17 cellular contexts compared by ENCODE assay signal in the genomic region with DNA sequence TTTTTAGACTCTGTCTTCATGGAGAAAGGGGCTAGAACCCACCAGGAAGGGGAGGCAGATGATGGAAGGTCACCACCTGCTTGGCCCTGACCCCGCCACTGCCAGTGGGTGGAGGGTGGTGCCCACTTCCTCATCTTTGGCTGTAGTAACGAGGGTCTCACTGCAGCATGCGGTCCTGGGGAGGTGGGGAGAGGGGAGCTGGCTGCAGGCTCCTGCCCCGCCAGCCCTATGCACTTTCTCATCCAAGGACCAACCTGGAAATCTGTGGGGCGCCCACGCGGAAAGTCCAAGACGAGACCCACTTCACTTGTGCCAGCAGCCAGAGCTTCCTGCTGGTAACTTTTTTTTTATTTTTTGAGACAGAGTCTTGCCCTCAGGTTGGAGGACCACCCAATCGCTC.
A peak's percentile ranks its signal among the peaks of the same experiment; 100 is the strongest.
DNase-seq lines count a peak whose midpoint lies in the region; ATAC-seq and TF ChIP-seq lines count a peak whose summit lies in the region.
"Had no signal": no experiment of that assay in that cellular context is flagged by ENCODE, and none has a peak within 500 bp of the region (broad histone marks: within the 10 kb centered on the region; RNA-seq: fewer than 3 reads in every experiment).

No MANE protein-coding gene starts in this region.

- H3K14ac ChIP-seq in trophoblast cell (ENCODE audit: low read length), result no peak overlapping the region

- H3K4me3 ChIP-seq in trophoblast cell (ENCODE audit: low read depth, low read length) (no peak overlapping the region), upper lobe of right lung (no peak overlapping the region)
- H3K4me3 ChIP-seq: GM23248 had no signal

- peak overlapping the region; percentile 7 for H3K18ac ChIP-seq in trophoblast cell (ENCODE audit: low read length)

- H3K4me3 Mint-ChIP-seq in CD14-positive monocyte (no peak overlapping the region), WTC11 (no peak overlapping the region)
- H3K4me3 Mint-ChIP-seq: CD4-positive, alpha-beta memory T cell had no signal

- no peak overlapping the region for H3K23ac ChIP-seq in trophoblast cell (ENCODE audit: low read length)

- TF ChIP-seq CTCF in CD14-positive monocyte (IDR thresholded peaks at IDR 0.05) (no peak), WTC11 (IDR thresholded peaks at IDR 0.05) (no peak), upper lobe of right lung (IDR thresholded peaks at IDR 0.05) (no peak)

- peaks cover 2% of the 10 kb centered on the region for H3K9me3 ChIP-seq in trophoblast cell (ENCODE audit: insufficient read depth, low read depth, low read length)
- H3K9me3 ChIP-seq in upper lobe of right lung, result no peaks in the 10 kb centered on the region
- H3K9me3 ChIP-seq: BE2C had no signal

- no peak overlapping the region for H2BK5ac ChIP-seq in trophoblast cell (ENCODE audit: low read depth, low read length, poor library complexity)

- H3K4me1 Mint-ChIP-seq in CD14-positive monocyte, result peaks cover 7% of the 10 kb centered on the region
- H3K4me1 Mint-ChIP-seq in WTC11, result peaks cover 43% of the 10 kb centered on the region

- H3K27ac ChIP-seq in trophoblast cell (ENCODE audit: low read depth, low read length) (no peak overlapping the region), upper lobe of right lung (no peak overlapping the region)
- H3K27ac ChIP-seq: C4-2B, GM23248, HL-60 had no signal

- H3K79me2 ChIP-seq in trophoblast cell (ENCODE audit: control insufficient read depth, insufficient read depth, low read length, poor library complexity), result peaks cover 5% of the 10 kb centered on the region

- H3K36me3 ChIP-seq in trophoblast cell (ENCODE audit: control insufficient read depth in 1 of 2, insufficient read depth in 2 of 2, low read length in 2 of 2), result peaks cover 25 to 32% of the 10 kb centered on the region in 2 experiments
- H3K36me3 ChIP-seq in upper lobe of right lung, result peaks cover 29% of the 10 kb centered on the region

- H2AFZ ChIP-seq in trophoblast cell (ENCODE audit: insufficient read depth, low read length, poor library complexity), result no peak overlapping the region
- H2AFZ ChIP-seq: GM23248 had no signal

- H3K9me3 Mint-ChIP-seq in CD14-positive monocyte (peaks cover 0 to 1% (median 0%) of the 10 kb centered on the region in 7 donors), WTC11 (no peaks in the 10 kb centered on the region)

- H3K4me1 ChIP-seq in trophoblast cell (ENCODE audit: control insufficient read depth in 1 of 2, insufficient read depth in 2 of 2, low read length in 2 of 2) (peaks cover 9 to 10% of the 10 kb centered on the region in 2 experiments), upper lobe of right lung (peaks cover 3% of the 10 kb centered on the region)

- CTCF ChIA-PET in WTC11 (lab: Charles Lee), result no interaction called here

- H3K27me3 Mint-ChIP-seq in CD14-positive monocyte (ENCODE audit: low read depth in 3 of 3) (no peaks in the 10 kb centered on the region), WTC11 (ENCODE audit: low read depth) (no peaks in the 10 kb centered on the region)
- H3K27me3 Mint-ChIP-seq: CD4-positive, alpha-beta memory T cell had no signal

- intact Hi-C loops in CD14-positive monocyte (cut with micrococcal nuclease), result no loop called here
- intact Hi-C loops in upper lobe of right lung (cut with DNase I), result no loop called here

- H3K27ac Mint-ChIP-seq in CD14-positive monocyte (peak overlapping the region in 4 of 7 donors; percentile 10 to 61 (median 49)), WTC11 (0 out of 2 replicates have a peak overlapping the region, but pooled peaks have one; percentile 36)
- H3K27ac Mint-ChIP-seq: CD4-positive, alpha-beta memory T cell had no signal

- H3K27me3 ChIP-seq in trophoblast cell (ENCODE audit: insufficient read depth, low read length), result no peaks in the 10 kb centered on the region
- no peaks in the 10 kb centered on the region for H3K27me3 ChIP-seq in upper lobe of right lung
- H3K27me3 ChIP-seq: BE2C had no signal

- H3K79me1 ChIP-seq in trophoblast cell (ENCODE audit: low read length), result peaks cover 5% of the 10 kb centered on the region

- POLR2A ChIA-PET in WTC11 (lab: Charles Lee), result no interaction called here

- peaks cover 52 to 73% of the 10 kb centered on the region in 2 donors for H3K36me3 Mint-ChIP-seq in CD14-positive monocyte
- peaks cover 20% of the 10 kb centered on the region for H3K36me3 Mint-ChIP-seq in WTC11

- WGBS in trophoblast cell (ENCODE audit: extremely low coverage, insufficient coverage, insufficient read length), result no CpG with 5 or more reads among the region's 9 CpGs

- H3K4me2 ChIP-seq in trophoblast cell (ENCODE audit: low read length), result no peak overlapping the region

- H3K4ac ChIP-seq in trophoblast cell (ENCODE audit: low read depth, low read length), result no peak overlapping the region

- H2BK12ac ChIP-seq in trophoblast cell (ENCODE audit: low read length), result no peak overlapping the region

- H2BK120ac ChIP-seq in trophoblast cell (ENCODE audit: insufficient read depth, low read length, poor library complexity), result no peak overlapping the region

- H4K8ac ChIP-seq in trophoblast cell (ENCODE audit: low read depth, low read length), result no peak overlapping the region

- no peak overlapping the region for H4K91ac ChIP-seq in trophoblast cell (ENCODE audit: low read depth, low read length)

- ATAC-seq in WTC11, result no peak
- ATAC-seq in upper lobe of right lung, result no peak

- DNase-seq in CD14-positive monocyte (ENCODE audit: low spot score) (no peak), WTC11 (ENCODE audit: low spot score) (no peak), trophoblast cell (no peak), upper lobe of right lung (peak; percentile 51), islet precursor cell (no peak), NCI-H524 (lab: John Stamatoyannopoulos, UW) (no peak), NCI-H2029 treated with DMSO at 0.1 percent for 48 hours (lab: John Stamatoyannopoulos, UW) (no peak)
- DNase-seq: ACHN; BE2C; CD4-positive, alpha-beta memory T cell; DMS153; DMS79; GDM1; GM23248; HCEC 1CT had no signal

- no peak overlapping the region for H2AK5ac ChIP-seq in trophoblast cell (ENCODE audit: low read length)

- H4K12ac ChIP-seq in trophoblast cell (ENCODE audit: low read depth, low read length), result no peak overlapping the region

- no peak overlapping the region for H3K9ac ChIP-seq in trophoblast cell (ENCODE audit: low read length)
- H3K9ac ChIP-seq: GM23248 had no signal

TF ChIP-seq in WTC11, 78 proteins besides CTCF, POLR2A, EP300 and RAD21:
- TF ChIP-seq MYBL2 (CRISPR knock-in tag; IDR thresholded peaks at IDR 0.05) (no peak), ATF1 (CRISPR knock-in tag; IDR thresholded peaks at IDR 0.05) (no peak), NFYB (CRISPR knock-in tag; conservative IDR thresholded peaks at IDR 0.05; ENCODE audit: low read depth) (no peak), SMAD3 (CRISPR knock-in tag; IDR thresholded peaks at IDR 0.05; ENCODE audit: borderline replicate concordance) (no peak), MXD4 (CRISPR knock-in tag; IDR thresholded peaks at IDR 0.05; ENCODE audit: borderline replicate concordance) (no peak), NFE2L1 (CRISPR knock-in tag; IDR thresholded peaks at IDR 0.05) (no peak)
- TF ChIP-seq, protein P1, sequence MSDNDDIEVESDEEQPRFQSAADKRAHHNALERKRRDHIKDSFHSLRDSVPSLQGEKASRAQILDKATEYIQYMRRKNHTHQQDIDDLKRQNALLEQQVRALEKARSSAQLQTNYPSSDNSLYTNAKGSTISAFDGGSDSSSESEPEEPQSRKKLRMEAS (CRISPR knock-in tag; IDR thresholded peaks at IDR 0.05), result no peak
- TF ChIP-seq, protein P2, sequence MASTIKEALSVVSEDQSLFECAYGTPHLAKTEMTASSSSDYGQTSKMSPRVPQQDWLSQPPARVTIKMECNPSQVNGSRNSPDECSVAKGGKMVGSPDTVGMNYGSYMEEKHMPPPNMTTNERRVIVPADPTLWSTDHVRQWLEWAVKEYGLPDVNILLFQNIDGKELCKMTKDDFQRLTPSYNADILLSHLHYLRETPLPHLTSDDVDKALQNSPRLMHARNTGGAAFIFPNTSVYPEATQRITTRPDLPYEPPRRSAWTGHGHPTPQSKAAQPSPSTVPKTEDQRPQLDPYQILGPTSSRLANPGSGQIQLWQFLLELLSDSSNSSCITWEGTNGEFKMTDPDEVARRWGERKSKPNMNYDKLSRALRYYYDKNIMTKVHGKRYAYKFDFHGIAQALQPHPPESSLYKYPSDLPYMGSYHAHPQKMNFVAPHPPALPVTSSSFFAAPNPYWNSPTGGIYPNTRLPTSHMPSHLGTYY (CRISPR knock-in tag; IDR thresholded peaks at IDR 0.05), result no peak
- TF ChIP-seq, protein P3, sequence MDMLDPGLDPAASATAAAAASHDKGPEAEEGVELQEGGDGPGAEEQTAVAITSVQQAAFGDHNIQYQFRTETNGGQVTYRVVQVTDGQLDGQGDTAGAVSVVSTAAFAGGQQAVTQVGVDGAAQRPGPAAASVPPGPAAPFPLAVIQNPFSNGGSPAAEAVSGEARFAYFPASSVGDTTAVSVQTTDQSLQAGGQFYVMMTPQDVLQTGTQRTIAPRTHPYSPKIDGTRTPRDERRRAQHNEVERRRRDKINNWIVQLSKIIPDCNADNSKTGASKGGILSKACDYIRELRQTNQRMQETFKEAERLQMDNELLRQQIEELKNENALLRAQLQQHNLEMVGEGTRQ (CRISPR knock-in tag; IDR thresholded peaks at IDR 0.05), result no peak
- TF ChIP-seq, protein P4, sequence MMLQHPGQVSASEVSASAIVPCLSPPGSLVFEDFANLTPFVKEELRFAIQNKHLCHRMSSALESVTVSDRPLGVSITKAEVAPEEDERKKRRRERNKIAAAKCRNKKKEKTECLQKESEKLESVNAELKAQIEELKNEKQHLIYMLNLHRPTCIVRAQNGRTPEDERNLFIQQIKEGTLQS (CRISPR knock-in tag; conservative IDR thresholded peaks at IDR 0.05), result no peak
